ENCODE assay signal across 12 cellular contexts in genomic region chr17:43599835-43600234, GRCh38. TPM values are rescaled to one million over a fixed set of nuclear protein-coding genes. Genes with fewer than 3 reads are reported as not detected.
DNase-seq lines count a peak whose midpoint lies in the region; ATAC-seq lines count a peak whose summit lies in the region.
"Had no signal": no experiment of that assay in that cellular context is flagged by ENCODE, and none has a peak within 500 bp of the region (broad histone marks: within the 10 kb centered on the region; RNA-seq: fewer than 3 reads in every experiment).

No MANE protein-coding gene starts in this region.

- H3K14ac ChIP-seq in trophoblast cell (ENCODE audit: low read length), result peak overlapping the region; percentile 24

- H3K4me2 ChIP-seq in trophoblast cell (ENCODE audit: low read length), result no peak overlapping the region

- H3K27ac ChIP-seq in trophoblast cell (ENCODE audit: low read depth, low read length), result peak overlapping the region; percentile 8
- H3K27ac ChIP-seq: ascending aorta, prostate gland had no signal

- H4K8ac ChIP-seq in trophoblast cell (ENCODE audit: low read depth, low read length), result no peak overlapping the region

- DNase-seq in GM04503 (ENCODE audit: low read depth) (peak; percentile 68), OCI-M1 (lab: John Stamatoyannopoulos, UW) (peak; percentile 53), epidermal melanocyte (ENCODE audit: insufficient read length, low spot score) (peak; percentile 57), trophoblast cell (peak in 1 of 2 donors; percentile 28), NCI-H1436 (lab: John Stamatoyannopoulos, UW) (no peak), H7 (no peak), inferior parietal cortex (ENCODE audit: extremely low spot score) (no peak)
- DNase-seq: DND-41, NCI-H748 treated with DMSO at 0.1 percent for 48 hours had no signal

- no peak overlapping the region for H3K4ac ChIP-seq in trophoblast cell (ENCODE audit: low read depth, low read length)

- H3K18ac ChIP-seq in trophoblast cell (ENCODE audit: low read length), result no peak overlapping the region

- H2AK5ac ChIP-seq in trophoblast cell (ENCODE audit: low read length), result peak overlapping the region; percentile 50

- H3K9ac ChIP-seq in trophoblast cell (ENCODE audit: low read length), result no peak overlapping the region

- H3K79me2 ChIP-seq in trophoblast cell (ENCODE audit: control insufficient read depth, insufficient read depth, low read length, poor library complexity), result peaks cover 2% of the 10 kb centered on the region

- no peak overlapping the region for H2BK5ac ChIP-seq in trophoblast cell (ENCODE audit: low read depth, low read length, poor library complexity)

- H4K91ac ChIP-seq in trophoblast cell (ENCODE audit: low read depth, low read length), result peak overlapping the region; percentile 74

- H2BK120ac ChIP-seq in trophoblast cell (ENCODE audit: insufficient read depth, low read length, poor library complexity), result no peak overlapping the region

- H3K4me3 ChIP-seq in trophoblast cell (ENCODE audit: low read depth, low read length) (no peak overlapping the region), H7 (ENCODE audit: insufficient read depth, low read depth, low read length) (no peak overlapping the region)
- H3K4me3 ChIP-seq: ascending aorta, prostate gland had no signal

- no peaks in the 10 kb centered on the region for H3K27me3 ChIP-seq in trophoblast cell (ENCODE audit: insufficient read depth, low read length)
- H3K27me3 ChIP-seq in H7 (ENCODE audit: control insufficient read depth, insufficient read depth, low read length), result no peaks in the 10 kb centered on the region
- H3K27me3 ChIP-seq: ascending aorta had no signal

- peaks cover 33% of the 10 kb centered on the region for H3K79me1 ChIP-seq in trophoblast cell (ENCODE audit: low read length)

- WGBS in trophoblast cell (ENCODE audit: extremely low coverage, insufficient coverage, insufficient read length), result no CpG with 5 or more reads among the region's 3 CpGs

- no peak overlapping the region for H3K23ac ChIP-seq in trophoblast cell (ENCODE audit: low read length)

- ATAC-seq in HG03095 (IDR thresholded peaks at IDR 0.05; ENCODE audit: unreplicated experiment), result no peak

- peaks cover 1% of the 10 kb centered on the region for H3K9me3 ChIP-seq in trophoblast cell (ENCODE audit: insufficient read depth, low read depth, low read length)
- H3K9me3 ChIP-seq: ascending aorta, prostate gland had no signal

- H2AFZ ChIP-seq in trophoblast cell (ENCODE audit: insufficient read depth, low read length, poor library complexity), result no peak overlapping the region

- no peak overlapping the region for H4K12ac ChIP-seq in trophoblast cell (ENCODE audit: low read depth, low read length)

- peaks cover 27 to 37% of the 10 kb centered on the region in 2 experiments for H3K4me1 ChIP-seq in trophoblast cell (ENCODE audit: control insufficient read depth in 1 of 2, insufficient read depth in 2 of 2, low read length in 2 of 2)
- H3K4me1 ChIP-seq: prostate gland had no signal

- H2BK12ac ChIP-seq in trophoblast cell (ENCODE audit: low read length), result peak overlapping the region; percentile 72

- H3K36me3 ChIP-seq in trophoblast cell (ENCODE audit: control insufficient read depth in 1 of 2, insufficient read depth in 2 of 2, low read length in 2 of 2) (no peaks in the 10 kb centered on the region), H7 (replicated peaks; ENCODE audit: control insufficient read depth, insufficient read depth, low read length) (no peaks in the 10 kb centered on the region)
- H3K36me3 ChIP-seq: ascending aorta, prostate gland had no signal

RNA-seq across cellular contexts. Expression of gene ETV4, which starts 53.7 kb away (rescaled TPM):
- polyA plus RNA-seq in trophoblast cell (2013), result 43.4 and 44.7 TPM in 2 replicates
- 186 and 191 TPM in 2 replicates for total RNA-seq in H7 (2014; rRNA removed; shearing (Covaris generic))
- total RNA-seq: ascending aorta had no signal

Comparison
In these comparisons a context has a peak if more than half of its experiments do, and no peak if none do; other contexts are left out.
1. DNase-seq: peak in GM04503 (single experiment), OCI-M1 (single experiment) and epidermal melanocyte (single experiment); none in NCI-H1436 (single experiment), H7 (single experiment) and inferior parietal cortex (single experiment).